In genomic region chr16:24164402-24164801, GRCh38 we compare ENCODE assay signal across 1 cellular context.
TF ChIP-seq lines count a peak whose summit lies in the region.

No MANE protein-coding gene starts in this region.

TF ChIP-seq in WTC11, 78 proteins besides CTCF, POLR2A, EP300 and RAD21 (continued from another document):
- TF ChIP-seq ZNF532 (CRISPR knock-in tag; IDR thresholded peaks at IDR 0.05; ENCODE audit: borderline replicate concordance) (no peak), HMGXB4 (CRISPR knock-in tag; IDR thresholded peaks at IDR 0.05) (no peak), ATF6 (CRISPR knock-in tag; IDR thresholded peaks at IDR 0.05) (no peak)
